In genomic region chr14:83860757-83861156, GRCh38 we compare ENCODE assay signal across 1 cellular context.
TF ChIP-seq lines count a peak whose summit lies in the region.

No MANE protein-coding gene starts in this region.

TF ChIP-seq in IMR-90, 13 proteins besides CTCF, POLR2A, EP300 and RAD21 (continued from another document):
- TF ChIP-seq CEBPB (IDR thresholded peaks at IDR 0.05; ENCODE audit: low read depth, low read length) = no peak
- no peak for TF ChIP-seq RCOR1 (IDR thresholded peaks at IDR 0.05; ENCODE audit: insufficient replicate concordance, low read length)
- TF ChIP-seq BHLHE40 (IDR thresholded peaks at IDR 0.05; ENCODE audit: low read depth, low read length) = no peak
- TF ChIP-seq USF2 (IDR thresholded peaks at IDR 0.05; ENCODE audit: low read depth, low read length) = no peak
- TF ChIP-seq MAZ (IDR thresholded peaks at IDR 0.05; ENCODE audit: borderline replicate concordance, low read depth, low read length) = no peak
